1 cellular context compared by ENCODE assay signal in the genomic region with DNA sequence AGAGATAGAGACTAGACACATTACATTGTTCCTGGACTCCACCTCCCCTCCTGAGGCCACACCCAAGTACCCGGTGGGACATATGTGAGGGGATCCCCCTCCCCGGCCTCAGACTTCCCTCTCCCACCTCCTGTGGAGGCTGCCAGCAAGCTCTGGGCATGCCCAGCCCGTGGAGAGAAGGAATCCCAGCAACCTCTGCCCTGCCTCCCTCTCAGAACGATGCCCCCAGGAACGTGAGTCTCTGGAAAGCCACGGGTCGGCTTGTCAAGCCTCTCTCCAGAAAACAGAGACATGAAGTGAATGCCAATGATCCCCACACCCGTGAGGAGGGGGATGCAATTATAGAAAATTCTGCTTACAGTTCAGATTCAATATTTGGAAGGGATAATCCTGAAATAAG.
TF ChIP-seq lines count a peak whose summit lies in the region.

No MANE protein-coding gene starts in this region.

TF ChIP-seq in GM23338, 12 proteins besides CTCF, POLR2A, EP300 and RAD21 (continued from another document):
- TF ChIP-seq ZNF462 (CRISPR knock-in tag; IDR thresholded peaks at IDR 0.05), result no peak
- no peak for TF ChIP-seq POLR2AphosphoS5 (IDR thresholded peaks at IDR 0.05; ENCODE audit: low read depth)
